ENCODE assay signal across 2 cellular contexts in genomic region chr5:52277101-52277500, GRCh38.
TF ChIP-seq lines count a peak whose summit lies in the region.

No MANE protein-coding gene starts in this region.

TF ChIP-seq in A549, 52 proteins besides CTCF, POLR2A, EP300 and RAD21:
- no peak for TF ChIP-seq HOXA7 (CRISPR knock-in tag; IDR thresholded peaks at IDR 0.05)
- TF ChIP-seq MAFK (IDR thresholded peaks at IDR 0.05; ENCODE audit: partially characterized antibody): peak; percentile 26

TF ChIP-seq in H1, 55 proteins besides CTCF, POLR2A, EP300 and RAD21:
- no peak for TF ChIP-seq RNF2 (IDR thresholded peaks at IDR 0.05; ENCODE audit: borderline replicate concordance, low read depth, low read length, missing control alignments, poor library complexity, severe bottlenecking)
- TF ChIP-seq SIX5 (IDR thresholded peaks at IDR 0.05; ENCODE audit: low read depth, low read length): no peak
